In genomic region chr4:1172228-1172851, GRCh38 we compare ENCODE assay signal across 8 cellular contexts. TPM values are rescaled to one million over a fixed set of nuclear protein-coding genes. Genes with fewer than 3 reads are reported as not detected.
DNase-seq lines count a peak whose midpoint lies in the region; ATAC-seq and TF ChIP-seq lines count a peak whose summit lies in the region.

TSS of gene SPON2 (minus strand) at chr4:1172583.

- H3K27me3 ChIP-seq in suprapubic skin = peaks cover 31% of the 10 kb centered on the region

- H3K9me3 ChIP-seq in suprapubic skin = no peaks in the 10 kb centered on the region

- H3K4me3 ChIP-seq in choroid plexus epithelial cell (ENCODE audit: low read depth, low read length) (peak within 1 kb of the TSS; percentile 78), lower leg skin (ENCODE audit: low read depth, poor library complexity, severe bottlenecking) (peak within 1 kb of the TSS; percentile 12), suprapubic skin (peak within 1 kb of the TSS; percentile 52)

- peaks cover 60% of the 10 kb centered on the region for H3K4me1 ChIP-seq in suprapubic skin

- ATAC-seq in HG02973 (IDR thresholded peaks at IDR 0.05; ENCODE audit: unreplicated experiment) = no peak

- no peak for DNase-seq in T-helper 1 cell
- DNase-seq in choroid plexus epithelial cell (ENCODE audit: low read depth) = peak; percentile 81
- DNase-seq in lower leg skin (ENCODE audit: low spot score in 2 of 2) = peak in 1 of 2 donors; percentile 86
- DNase-seq in suprapubic skin (ENCODE audit: low spot score in 2 of 2) = peak in 1 of 2 donors; percentile 70
- DNase-seq in RPMI8226 = no peak
- DNase-seq in DMS79 treated with DMSO at 0.1 percent for 48 hours (lab: John Stamatoyannopoulos, UW) = no peak

- TF ChIP-seq EP300 in suprapubic skin (IDR thresholded peaks at IDR 0.05) = no peak

- TF ChIP-seq POLR2A in lower leg skin (IDR thresholded peaks at IDR 0.05) = no peak
- no peak for TF ChIP-seq POLR2A in suprapubic skin (IDR thresholded peaks at IDR 0.05)

- TF ChIP-seq CTCF in choroid plexus epithelial cell (conservative IDR thresholded peaks at IDR 0.05; ENCODE audit: low read depth, low read length) (no peak), lower leg skin (IDR thresholded peaks at IDR 0.05) (no peak), suprapubic skin (IDR thresholded peaks at IDR 0.05) (no peak)

- 3 to 5% methylated on average over 19 to 25 of the region's 54 CpGs for WGBS in lower leg skin, 2 donors
- WGBS in suprapubic skin = 2% methylated on average over 16 of the region's 54 CpGs

- intact Hi-C loops in T-helper 1 cell treated with Interleukin-12 subunit alpha and Interleukin-12 subunit beta and Interleukin-4 antibody, amounts not matched to agents 30 ng/mL and 1 ng/mL, for 36 hours (cut with micrococcal nuclease) = no loop called here
- intact Hi-C loops in lower leg skin (cut with DNase I; ENCODE audit: low total_unique reads) = no loop called here

- peak within 1 kb of the TSS; percentile 71 for H3K27ac ChIP-seq in suprapubic skin

- H3K36me3 ChIP-seq in suprapubic skin = no peaks in the 10 kb centered on the region

RNA-seq across cellular contexts. Expression of gene SPON2, which starts in this region (rescaled TPM):
- 14.0 and 16.5 TPM in 2 replicates for total RNA-seq in T-helper 1 cell treated with Interleukin-12 subunit alpha and Interleukin-12 subunit beta and Interleukin-4 antibody, amounts not matched to agents 30 ng/mL and 1 ng/mL, for 36 hours
- total RNA-seq in lower leg skin (10 to 100 TPM; 19.1 to 39.8 (median 32.8) TPM), suprapubic skin (10 to 100 TPM; 22.5 to 52.3 (median 31.8) TPM)

Comparison
In these comparisons a context has a peak if more than half of its experiments do, and no peak if none do; other contexts are left out.
1. H3K4me3 ChIP-seq: peak in every context shown above with its lines; median percentile 78 in choroid plexus epithelial cell; 52 in suprapubic skin; 12 in lower leg skin.